Comparison of ENCODE assay signal across 15 cellular contexts in the genomic region with DNA sequence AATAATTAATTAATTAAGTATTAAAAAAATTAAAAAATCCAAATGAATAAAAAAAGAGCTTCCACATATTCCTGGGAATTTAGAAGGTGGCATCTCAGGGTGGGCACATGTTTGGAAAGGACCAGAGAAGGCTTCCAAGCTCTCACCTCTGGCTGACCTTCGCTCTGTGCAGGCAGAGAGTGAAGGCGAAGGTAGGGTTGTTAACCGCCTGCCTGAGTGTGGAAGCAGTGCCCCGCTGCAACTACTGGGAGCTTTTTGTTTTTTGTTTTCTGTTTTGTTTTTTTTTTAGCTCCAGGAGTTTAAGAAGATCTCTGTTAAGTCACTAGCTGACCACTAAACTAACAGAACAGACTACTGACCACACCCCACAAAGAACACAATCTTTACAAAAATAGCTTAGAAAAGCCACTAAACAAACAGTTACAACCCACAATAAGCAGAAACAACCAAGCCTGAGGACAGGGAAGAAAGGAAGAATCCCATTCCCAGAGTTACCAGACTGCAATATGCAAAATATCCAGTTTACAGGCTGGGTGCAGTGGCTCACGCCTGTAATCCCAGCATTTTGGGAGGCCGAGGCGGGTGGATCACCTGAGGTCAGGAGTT. TPM values are rescaled to one million over a fixed set of nuclear protein-coding genes. Genes with fewer than 3 reads are reported as not detected.
"Had no signal": no experiment of that assay in that cellular context is flagged by ENCODE, and none has a peak within 500 bp of the region (broad histone marks: within the 10 kb centered on the region; RNA-seq: fewer than 3 reads in every experiment).

No MANE protein-coding gene starts in this region.

- H3K4me1 ChIP-seq: ascending aorta, upper lobe of left lung had no signal

- H3K36me3 ChIP-seq: ascending aorta, upper lobe of left lung had no signal

- H3K4me3 ChIP-seq: ascending aorta, upper lobe of left lung had no signal

- H3K27me3 ChIP-seq: ascending aorta, upper lobe of left lung had no signal

- H3K27ac ChIP-seq: ascending aorta, epithelial cell of prostate, upper lobe of left lung had no signal

- H3K9me3 ChIP-seq: ascending aorta, upper lobe of left lung had no signal

- DNase-seq: activated B cell treated with CpG ODN at 0.5 μM for 24 hours; activated CD4-positive, alpha-beta T cell treated with anti-CD3 and anti-CD28 coated beads, Interleukin-2, amount 10 ng/mL, durations not matched to agents 24 days and 14 days; activated naive CD4-positive, alpha-beta T cell treated with Interleukin-2 at 50 U/mL for 16 hours; head of caudate nucleus; kidney glomerular epithelial cell; stimulated activated CD4-positive, alpha-beta T cell treated with anti-CD3 and anti-CD28 coated beads, Interleukin-15, amount 100 ng/mL, for 24 hours; stimulated activated CD4-positive, alpha-beta T cell treated with anti-CD3 and anti-CD28 coated beads, Interleukin-4, amount 100 ng/mL, for 1 hour; stimulated activated naive CD4-positive, alpha-beta T cell; substantia nigra; upper lobe of left lung had no signal

RNA-seq across cellular contexts. Expression of gene ZNF541, which starts 11.4 kb away (rescaled TPM):
- total RNA-seq: activated B cell treated with CpG ODN at 0.5 μM for 24 hours; activated CD4-positive, alpha-beta T cell treated with anti-CD3 and anti-CD28 coated beads, Interleukin-2, amount 10 ng/mL, durations not matched to agents 24 days and 14 days; ascending aorta; bronchial epithelial cell; skeletal muscle tissue had no signal
- polyA plus RNA-seq: neural cell had no signal
